ENCODE assay signal across 8 cellular contexts in genomic region chr17:57086069-57086930, GRCh38. TPM values are rescaled to one million over a fixed set of nuclear protein-coding genes. Genes with fewer than 3 reads are reported as not detected.
DNase-seq lines count a peak whose midpoint lies in the region; ATAC-seq and TF ChIP-seq lines count a peak whose summit lies in the region.

No MANE protein-coding gene starts in this region.

- peak overlapping the region; percentile 89 to 95 (median 92) for H3K4me3 Mint-ChIP-seq in CD4-positive, alpha-beta memory T cell
- peak overlapping the region; percentile 86 for H3K4me3 Mint-ChIP-seq in activated naive CD8-positive, alpha-beta T cell treated with anti-CD3 and anti-CD28 coated beads for 36 hours

- TF ChIP-seq CTCF in PC-3 (conservative IDR thresholded peaks at IDR 0.05; ENCODE audit: low read depth, low read length) (no peak), hepatocyte (IDR thresholded peaks at IDR 0.05; ENCODE audit: poor library complexity) (no peak)

- H3K79me2 ChIP-seq in PC-3 (ENCODE audit: low read length) (peaks cover 61% of the 10 kb centered on the region), hepatocyte (peaks cover 49% of the 10 kb centered on the region)

- no peaks in the 10 kb centered on the region for H3K27me3 Mint-ChIP-seq in CD4-positive, alpha-beta memory T cell
- H3K27me3 Mint-ChIP-seq in activated naive CD8-positive, alpha-beta T cell treated with anti-CD3 and anti-CD28 coated beads for 36 hours, result no peaks in the 10 kb centered on the region

- peak overlapping the region; percentile 87 to 93 (median 92) for H3K27ac Mint-ChIP-seq in CD4-positive, alpha-beta memory T cell
- H3K27ac Mint-ChIP-seq in activated naive CD8-positive, alpha-beta T cell treated with anti-CD3 and anti-CD28 coated beads for 36 hours, result peak overlapping the region; percentile 69

- ATAC-seq in PC-3, result peak; percentile 31
- ATAC-seq in sciatic nerve, result peak; percentile 3
- no peak for ATAC-seq in HG03520 (IDR thresholded peaks at IDR 0.05; ENCODE audit: unreplicated experiment)
- no peak for ATAC-seq in HG03280 (IDR thresholded peaks at IDR 0.05; ENCODE audit: unreplicated experiment)

- BruUV-seq in PC-3 (replicated peaks; lab: Mats Ljungman, UMichigan), result no TSS peak

- peaks cover 22% of the 10 kb centered on the region for H3K4me1 ChIP-seq in CD4-positive, alpha-beta memory T cell (ENCODE audit: insufficient read depth, low read length)
- H3K4me1 ChIP-seq in PC-3 (ENCODE audit: insufficient read depth, low read length) (peaks cover 16% of the 10 kb centered on the region), hepatocyte (ENCODE audit: insufficient read depth) (peaks cover 48% of the 10 kb centered on the region)

- H3K4me2 ChIP-seq in PC-3 (ENCODE audit: low read length) (peak overlapping the region; percentile 93), hepatocyte (peak overlapping the region; percentile 99)

- peak overlapping the region; percentile 68 for H3K27ac ChIP-seq in CD4-positive, alpha-beta memory T cell (ENCODE audit: low read depth, low read length)
- H3K27ac ChIP-seq in PC-3 (ENCODE audit: low read length) (peak overlapping the region; percentile 47), hepatocyte (peak overlapping the region; percentile 98)

- H3K27me3 ChIP-seq in CD4-positive, alpha-beta memory T cell (ENCODE audit: insufficient read depth, low read length), result no peaks in the 10 kb centered on the region
- H3K27me3 ChIP-seq in H7 (ENCODE audit: control insufficient read depth, insufficient read depth, low read length) (no peaks in the 10 kb centered on the region; the same call in 1 of the 2 replicates), PC-3 (ENCODE audit: low read length) (no peaks in the 10 kb centered on the region), hepatocyte (no peaks in the 10 kb centered on the region)

- H3F3A ChIP-seq in PC-3 (ENCODE audit: low read length, unreplicated experiment), result no peaks in the 10 kb centered on the region

- H3K36me3 Mint-ChIP-seq in CD4-positive, alpha-beta memory T cell, result peaks cover 0 to 4% of the 10 kb centered on the region in 2 donors
- peaks cover 8% of the 10 kb centered on the region for H3K36me3 Mint-ChIP-seq in activated naive CD8-positive, alpha-beta T cell treated with anti-CD3 and anti-CD28 coated beads for 36 hours

- no peaks in the 10 kb centered on the region for H3K9me3 ChIP-seq in CD4-positive, alpha-beta memory T cell (ENCODE audit: control insufficient read depth in 1 of 2, low read length in 2 of 2)
- H3K9me3 ChIP-seq in PC-3 (ENCODE audit: low read length), result no peaks in the 10 kb centered on the region
- H3K9me3 ChIP-seq in hepatocyte (ENCODE audit: low read depth), result no peaks in the 10 kb centered on the region

- DNase-seq in CD4-positive, alpha-beta memory T cell, result peak; percentile 14 to 47 (median 30)
- DNase-seq in H7 (peak; percentile 76), PC-3 (peak; percentile 59), hepatocyte (ENCODE audit: low spot score) (peak; percentile 79), sciatic nerve (ENCODE audit: low spot score) (no peak)
- peak; percentile 24 for DNase-seq in activated naive CD8-positive, alpha-beta T cell treated with anti-CD3 and anti-CD28 coated beads for 36 hours

- peaks cover 22 to 43% (median 32%) of the 10 kb centered on the region in 4 donors for H3K4me1 Mint-ChIP-seq in CD4-positive, alpha-beta memory T cell
- H3K4me1 Mint-ChIP-seq in activated naive CD8-positive, alpha-beta T cell treated with anti-CD3 and anti-CD28 coated beads for 36 hours, result peaks cover 53% of the 10 kb centered on the region

- intact Hi-C loops in CD4-positive, alpha-beta memory T cell (cut with micrococcal nuclease), result loop anchor here (5.0 to 10.0 kb wide), 6 partner anchors 109 to 1429 kb away; partner anchors contain the start of genes COIL, DYNLL2, MTMR4 and SCPEP1
- intact Hi-C loops in PC-3 (cut with micrococcal nuclease), result loop anchor here (1.0 to 5.0 kb wide), 2 partner anchors 21 to 36 kb away; no protein-coding TSS in a partner anchor
- intact Hi-C loops in sciatic nerve (cut with DNase I), result no loop called here

- H4K20me1 ChIP-seq in PC-3 (ENCODE audit: low read length) (peaks cover 50% of the 10 kb centered on the region), hepatocyte (ENCODE audit: insufficient read depth, poor library complexity, severe bottlenecking) (peaks cover 47% of the 10 kb centered on the region)

- no peaks in the 10 kb centered on the region for H3K9me2 ChIP-seq in PC-3 (replicated peaks; ENCODE audit: low read length)
- H3K9me2 ChIP-seq in hepatocyte (replicated peaks; ENCODE audit: insufficient read depth), result no peaks in the 10 kb centered on the region

- 2% methylated on average over 45 of the region's 45 CpGs for WGBS in hepatocyte (ENCODE audit: low lambda C conversion rate, missing lambda C conversion rate)

- H3K4me3 ChIP-seq in CD4-positive, alpha-beta memory T cell (ENCODE audit: low read length in 2 of 2), result peak overlapping the region; percentile 72 to 82
- H3K4me3 ChIP-seq in H7 (ENCODE audit: insufficient read depth, low read depth, low read length), result peak overlapping the region; percentile 89
- H3K4me3 ChIP-seq in PC-3 (ENCODE audit: low read length), result peak overlapping the region; percentile 77
- peak overlapping the region; percentile 92 for H3K4me3 ChIP-seq in hepatocyte

- POLR2A ChIA-PET in CD4-positive, alpha-beta memory T cell (lab: Charles Lee; ENCODE audit: partially characterized antibody), result interaction anchor here (0.7 to 2.9 kb wide), 7 partner anchors 21 to 763 kb away, joined by 3 to 31 read pairs (median 5); partner anchors contain the start of genes C17orf67, COIL, DGKE and MRPS23
- POLR2A ChIA-PET in PC-3 (lab: Charles Lee; ENCODE audit: unreplicated experiment), result no interaction called here

- CTCF ChIA-PET in CD4-positive, alpha-beta memory T cell (lab: Charles Lee; ENCODE audit: partially characterized antibody), result interaction anchor here (1.0 to 1.1 kb wide), 2 partner anchors 23 to 27 kb away, joined by 3 read pairs; no protein-coding TSS in a partner anchor
- CTCF ChIA-PET in PC-3 (lab: Charles Lee), result interaction anchor here (0.7 to 1.5 kb wide), 2 partner anchors 20 to 34 kb away, joined by 3 to 4 read pairs; no protein-coding TSS in a partner anchor

- H3K9me3 Mint-ChIP-seq in CD4-positive, alpha-beta memory T cell, result no peaks in the 10 kb centered on the region
- H3K9me3 Mint-ChIP-seq in activated naive CD8-positive, alpha-beta T cell treated with anti-CD3 and anti-CD28 coated beads for 36 hours, result no peaks in the 10 kb centered on the region

- H2AFZ ChIP-seq in PC-3 (ENCODE audit: low read length), result peak overlapping the region; percentile 69
- peak overlapping the region; percentile 87 for H2AFZ ChIP-seq in hepatocyte

- H3K9ac ChIP-seq in PC-3 (ENCODE audit: low read length), result peak overlapping the region; percentile 96

- H3K36me3 ChIP-seq in CD4-positive, alpha-beta memory T cell (ENCODE audit: insufficient read depth, low read length), result no peaks in the 10 kb centered on the region
- no peaks in the 10 kb centered on the region; the same call in 1 of the 2 replicates for H3K36me3 ChIP-seq in H7 (replicated peaks; ENCODE audit: control insufficient read depth, insufficient read depth, low read length)
- no peaks in the 10 kb centered on the region for H3K36me3 ChIP-seq in PC-3 (ENCODE audit: low read depth, low read length)
- H3K36me3 ChIP-seq in hepatocyte (replicated peaks; ENCODE audit: insufficient read depth, low read depth), result no peaks in the 10 kb centered on the region

RNA-seq across cellular contexts. Expression of gene AKAP1, which starts 1.3 kb away (rescaled TPM):
- total RNA-seq in CD4-positive, alpha-beta memory T cell, result 10 to 100 TPM; 33.0 to 35.7 TPM
- 10 to 100 TPM in 1 of 2 donors, 1 to 10 TPM in 1; 9.8 to 25.2 TPM for polyA plus RNA-seq in CD4-positive, alpha-beta memory T cell
- total RNA-seq in H7 (2014; rRNA removed; shearing (Covaris generic)), result 62.6 and 67.8 TPM in 2 replicates
- total RNA-seq in PC-3 (2014; rRNA removed) (73.1 and 108 TPM in 2 replicates), hepatocyte (46.7 and 59.1 TPM in 2 replicates), sciatic nerve (25.3 TPM)
- 10 to 100 TPM; 39.5 to 43.2 TPM for total RNA-seq in activated naive CD8-positive, alpha-beta T cell treated with anti-CD3 and anti-CD28 coated beads for 36 hours
- 28.0 and 33.0 TPM in 2 replicates for polyA plus RNA-seq in hepatocyte

Comparison
In these comparisons a context has a peak if more than half of its experiments do, and no peak if none do; other contexts are left out.
1. H3K27ac ChIP-seq: peak in every context shown above with its lines; median percentile 98 in hepatocyte; 68 in CD4-positive, alpha-beta memory T cell; 47 in PC-3.
2. ATAC-seq: peak in PC-3 (single experiment) and sciatic nerve (single experiment); none in HG03520 (single experiment) and HG03280 (single experiment).
3. Peak in every context shown above with its lines, with median percentiles within 50 percentile points of each other: H3K4me3 ChIP-seq.